17 cellular contexts compared by ENCODE assay signal in genomic region chr2:121837596-121837995, GRCh38.
DNase-seq lines count a peak whose midpoint lies in the region; ATAC-seq, FAIRE-seq and TF ChIP-seq lines count a peak whose summit lies in the region.
"Had no signal": no experiment of that assay in that cellular context is flagged by ENCODE, and none has a peak within 500 bp of the region (broad histone marks: within the 10 kb centered on the region; RNA-seq: fewer than 3 reads in every experiment).

No MANE protein-coding gene starts in this region.

- peak; percentile 37 for FAIRE-seq in urothelium cell line (lab: Jason Lieb, UNC)
- FAIRE-seq: HepG2, HTR-8/SVneo had no signal

- H3K27me3 ChIP-seq in right atrium auricular region (no peaks in the 10 kb centered on the region), left ventricle myocardium inferior (ENCODE audit: low read depth) (no peaks in the 10 kb centered on the region)
- H3K27me3 ChIP-seq: BLaER1 treated with 17β-estradiol and CSF1 and Interleukin-3, amounts not matched to agents 10 nM and 100 nM had no signal

- H3K4me3 ChIP-seq in right atrium auricular region = no peak overlapping the region
- H3K4me3 ChIP-seq in left ventricle myocardium inferior = no peak overlapping the region
- H3K4me3 ChIP-seq: BLaER1 treated with 17β-estradiol and CSF1 and Interleukin-3, amounts not matched to agents 10 nM and 100 nM; GM23338 had no signal

- TF ChIP-seq CTCF in right atrium auricular region (IDR thresholded peaks at IDR 0.05) (no peak), left ventricle myocardium inferior (IDR thresholded peaks at IDR 0.05; ENCODE audit: borderline replicate concordance) (no peak)

- DNase-seq in Right ventricle myocardium inferior (ENCODE audit: missing footprints) = no peak
- DNase-seq in right atrium auricular region (ENCODE audit: low spot score) = no peak
- peak; percentile 93 for DNase-seq in RPMI8226
- DNase-seq in left ventricle myocardium inferior = peak; percentile 22
- no peak for DNase-seq in urothelium cell line (ENCODE audit: low spot score)
- no peak for DNase-seq in erythroblast (lab: John Stamatoyannopoulos, UW)
- no peak for DNase-seq in HuH-7 (ENCODE audit: low spot score)
- DNase-seq: 8988T; CD4-positive, CD25-positive, alpha-beta regulatory T cell; DMS53; GF-D8; H7 had no signal

- no peak for TF ChIP-seq POLR2A in erythroblast (IDR thresholded peaks at IDR 0.05; ENCODE audit: low read length)

- ATAC-seq in Right ventricle myocardium inferior = peak; percentile 36
- no peak for ATAC-seq in HG02852 (IDR thresholded peaks at IDR 0.05; ENCODE audit: unreplicated experiment)
- ATAC-seq: GM23338, HepG2 had no signal

- peaks cover 0 to 17% of the 10 kb centered on the region in 2 donors for H3K4me1 ChIP-seq in right atrium auricular region
- H3K4me1 ChIP-seq in left ventricle myocardium inferior = peaks cover 17% of the 10 kb centered on the region

- H3K36me3 ChIP-seq in right atrium auricular region = no peaks in the 10 kb centered on the region
- H3K36me3 ChIP-seq in left ventricle myocardium inferior = no peaks in the 10 kb centered on the region
- H3K36me3 ChIP-seq: BLaER1 treated with 17β-estradiol and CSF1 and Interleukin-3, amounts not matched to agents 10 nM and 100 nM had no signal

- H3K9me3 ChIP-seq in right atrium auricular region = no peaks in the 10 kb centered on the region
- no peaks in the 10 kb centered on the region for H3K9me3 ChIP-seq in left ventricle myocardium inferior (replicated peaks)

- H3K27ac ChIP-seq in right atrium auricular region = no peak overlapping the region
- peak overlapping the region; percentile 50 for H3K27ac ChIP-seq in left ventricle myocardium inferior (replicated peaks)
- H3K27ac ChIP-seq: BLaER1 treated with 17β-estradiol and CSF1 and Interleukin-3, amounts not matched to agents 10 nM and 100 nM had no signal

- intact Hi-C loops in Right ventricle myocardium inferior (cut with DNase I) (no loop called here), left ventricle myocardium inferior (cut with micrococcal nuclease) (no loop called here)

Comparison
In these comparisons a context has a peak if more than half of its experiments do, and no peak if none do; other contexts are left out.
1. DNase-seq: peak in RPMI8226 (single experiment) and left ventricle myocardium inferior (single experiment); none in Right ventricle myocardium inferior (single experiment), right atrium auricular region (single experiment), urothelium cell line (single experiment), erythroblast (0 of 2) and HuH-7 (single experiment).